In genomic region chr6:30966154-30966553, GRCh38 we compare ENCODE assay signal across 30 cellular contexts. TPM values are rescaled to one million over a fixed set of nuclear protein-coding genes. Genes with fewer than 3 reads are reported as not detected.
DNase-seq lines count a peak whose midpoint lies in the region; ATAC-seq, FAIRE-seq and TF ChIP-seq lines count a peak whose summit lies in the region.
"Had no signal": no experiment of that assay in that cellular context is flagged by ENCODE, and none has a peak within 500 bp of the region (broad histone marks: within the 10 kb centered on the region; RNA-seq: fewer than 3 reads in every experiment).

No MANE protein-coding gene starts in this region.

- DNase-seq in activated naive CD8-positive, alpha-beta T cell treated with anti-CD3 and anti-CD28 coated beads, Interleukin-2, amount 10 ng/mL, durations not matched to agents 7 days and 5 days = no peak
- DNase-seq in activated naive CD8-positive, alpha-beta T cell treated with anti-CD3 and anti-CD28 coated beads, Interleukin-2, amount 50 U/mL, for 24 hours = no peak
- DNase-seq in GM12891 (ENCODE audit: insufficient read length, low spot score) = no peak
- no peak for DNase-seq in OCI-LY7 (ENCODE audit: low spot score)
- no peak for DNase-seq in H1 (ENCODE audit: low read depth in 1 of 2, low spot score in 2 of 2)
- DNase-seq in SHP77 treated with DMSO at 0.1 percent for 48 hours (lab: John Stamatoyannopoulos, UW) = no peak
- no peak for DNase-seq in GM10248 (ENCODE audit: extremely low spot score)
- DNase-seq in natural killer cell treated with Interleukin-12 subunit alpha and Interleukin-12 subunit beta and Interleukin-15 and Interleukin-18, amount 100 ng/mL, for 72 hours (ENCODE audit: low spot score) = no peak
- DNase-seq: DMS53; Kasumi-1; MG63; NCI-H2029; NCI-H446; NCI-H524 treated with DMSO at 0.1 percent for 48 hours; NCI-H774; NK-92 treated with Interleukin-12 subunit alpha and Interleukin-12 subunit beta, amount 100 ng/mL, for 24 hours; PC-9; T-cell had no signal

- no peaks in the 10 kb centered on the region for H3K36me3 Mint-ChIP-seq in activated naive CD8-positive, alpha-beta T cell treated with anti-CD3 and anti-CD28 coated beads, Interleukin-2, amount 10 ng/mL, durations not matched to agents 7 days and 5 days
- no peaks in the 10 kb centered on the region for H3K36me3 Mint-ChIP-seq in activated naive CD8-positive, alpha-beta T cell treated with anti-CD3 and anti-CD28 coated beads, Interleukin-2, amount 50 U/mL, for 24 hours (ENCODE audit: low read depth)
- no peaks in the 10 kb centered on the region for H3K36me3 Mint-ChIP-seq in natural killer cell treated with Interleukin-12 subunit alpha and Interleukin-12 subunit beta and Interleukin-15 and Interleukin-18, amount 100 ng/mL, for 72 hours
- H3K36me3 Mint-ChIP-seq: T-cell had no signal

- H3K9ac ChIP-seq in H1 (replicated peaks in 1 of 4; ENCODE audit: extremely low read depth in 1 of 4, low read depth in 3 of 4, low read length in 3 of 4) = no peak overlapping the region
- H3K9ac ChIP-seq: BLaER1 had no signal

- H3K27ac ChIP-seq in OCI-LY7 (ENCODE audit: low read depth, low read length, poor library complexity, severe bottlenecking) = no peak overlapping the region
- no peak overlapping the region for H3K27ac ChIP-seq in H1 (ENCODE audit: low read depth, low read length)
- H3K27ac ChIP-seq: BLaER1, PC-9, SJSA1 had no signal

- no peaks in the 10 kb centered on the region for H3K9me3 Mint-ChIP-seq in activated naive CD8-positive, alpha-beta T cell treated with anti-CD3 and anti-CD28 coated beads, Interleukin-2, amount 10 ng/mL, durations not matched to agents 7 days and 5 days
- no peaks in the 10 kb centered on the region for H3K9me3 Mint-ChIP-seq in activated naive CD8-positive, alpha-beta T cell treated with anti-CD3 and anti-CD28 coated beads, Interleukin-2, amount 50 U/mL, for 24 hours
- peaks cover 5% of the 10 kb centered on the region for H3K9me3 Mint-ChIP-seq in natural killer cell treated with Interleukin-12 subunit alpha and Interleukin-12 subunit beta and Interleukin-15 and Interleukin-18, amount 100 ng/mL, for 72 hours
- H3K9me3 Mint-ChIP-seq: CD4-positive, CD25-positive, alpha-beta regulatory T cell; T-cell had no signal

- H4K20me1 ChIP-seq in OCI-LY7 (ENCODE audit: insufficient read depth, low read length) (no peaks in the 10 kb centered on the region), H1 (replicated peaks in 1 of 2; ENCODE audit: control insufficient read depth in 1 of 2, insufficient read depth in 2 of 2, low read length in 2 of 2) (no peaks in the 10 kb centered on the region)
- H4K20me1 ChIP-seq: BLaER1 had no signal

- peak; percentile 60 for ATAC-seq in activated naive CD8-positive, alpha-beta T cell treated with anti-CD3 and anti-CD28 coated beads, Interleukin-2, amount 10 ng/mL, durations not matched to agents 7 days and 5 days (ENCODE audit: low read depth)
- no peak for ATAC-seq in activated naive CD8-positive, alpha-beta T cell treated with anti-CD3 and anti-CD28 coated beads, Interleukin-2, amount 50 U/mL, for 24 hours
- ATAC-seq in natural killer cell treated with Interleukin-12 subunit alpha and Interleukin-12 subunit beta and Interleukin-15 and Interleukin-18, amount 100 ng/mL, for 72 hours = no peak
- ATAC-seq: HepG2, Right ventricle myocardium inferior, T-cell had no signal

- no peak overlapping the region for H3K4me3 Mint-ChIP-seq in activated naive CD8-positive, alpha-beta T cell treated with anti-CD3 and anti-CD28 coated beads, Interleukin-2, amount 10 ng/mL, durations not matched to agents 7 days and 5 days
- no peak overlapping the region for H3K4me3 Mint-ChIP-seq in activated naive CD8-positive, alpha-beta T cell treated with anti-CD3 and anti-CD28 coated beads, Interleukin-2, amount 50 U/mL, for 24 hours
- no peak overlapping the region for H3K4me3 Mint-ChIP-seq in natural killer cell treated with Interleukin-12 subunit alpha and Interleukin-12 subunit beta and Interleukin-15 and Interleukin-18, amount 100 ng/mL, for 72 hours
- H3K4me3 Mint-ChIP-seq: CD4-positive, CD25-positive, alpha-beta regulatory T cell; T-cell had no signal

- no peak overlapping the region for H3K18ac ChIP-seq in H1 (ENCODE audit: extremely low read depth, low read length)

- no peaks in the 10 kb centered on the region; the same call in 1 of the 2 replicates for H3K23me2 ChIP-seq in H1 (ENCODE audit: low read depth, low read length)

- no peak overlapping the region for H2BK5ac ChIP-seq in H1 (ENCODE audit: low read depth, low read length)

- H2BK15ac ChIP-seq in H1 (ENCODE audit: low read length) = no peak overlapping the region

- H3K36me3 ChIP-seq in OCI-LY7 (ENCODE audit: insufficient read depth, low read length) (no peaks in the 10 kb centered on the region), H1 (ENCODE audit: control insufficient read depth in 2 of 4, insufficient read depth in 4 of 4, low read length in 3 of 4) (no peaks in the 10 kb centered on the region)
- H3K36me3 ChIP-seq: BLaER1, MG63, SJSA1 had no signal

- no peak overlapping the region for H2BK12ac ChIP-seq in H1 (ENCODE audit: low read depth, low read length)

- no peak overlapping the region for H3K4ac ChIP-seq in H1 (replicated peaks; ENCODE audit: insufficient read length, low read depth, low read length)

- TF ChIP-seq RAD21 in H1 (IDR thresholded peaks at IDR 0.05 in 1 of 2, conservative IDR thresholded peaks at IDR 0.05 in 1 of 2; ENCODE audit: low read depth in 2 of 2, low read length in 2 of 2) = no peak

- POLR2A ChIA-PET in activated naive CD8-positive, alpha-beta T cell treated with anti-CD3 and anti-CD28 coated beads, Interleukin-2, amount 10 ng/mL, durations not matched to agents 7 days and 5 days (lab: Charles Lee) = no interaction called here
- POLR2A ChIA-PET in OCI-LY7 (lab: Charles Lee) = interaction anchor here (0.6 kb wide), 1 partner anchor 262 kb away, joined by 3 read pairs; no protein-coding TSS in a partner anchor
- POLR2A ChIA-PET in H1 (lab: Charles Lee; ENCODE audit: partially characterized antibody) = no interaction called here
- POLR2A ChIA-PET in GM10248 (lab: Yijun Ruan, JAX) = no interaction called here

- H3K4me1 ChIP-seq in OCI-LY7 (ENCODE audit: insufficient read depth, low read length, poor library complexity, severe bottlenecking) (no peaks in the 10 kb centered on the region), H1 (replicated peaks in 1 of 4; ENCODE audit: control insufficient read depth in 3 of 4, insufficient read depth in 4 of 4, low read length in 3 of 4) (peaks cover 0 to 4% (median 0%) of the 10 kb centered on the region in 4 experiments; a peak in 1 of 7 replicates)
- H3K4me1 ChIP-seq: BLaER1, SJSA1 had no signal

- 68% methylated on average over 3 of the region's 3 CpGs; no CpG with 5 or more reads in 1 of the 2 experiments for WGBS in H1 (ENCODE audit: extremely low coverage in 1 of 2, insufficient coverage in 1 of 2, insufficient read length in 1 of 2, insufficient replicate concordance in 2 of 2, low coverage in 1 of 2, low lambda C conversion rate in 2 of 2, missing lambda C conversion rate in 1 of 2), 2 experiments

- H3K9me2 ChIP-seq in OCI-LY7 (ENCODE audit: insufficient read depth, low read length) = no peaks in the 10 kb centered on the region

- H2AK5ac ChIP-seq in H1 (ENCODE audit: low read depth, low read length) = no peak overlapping the region

- 0 out of 2 replicates have a peak overlapping the region, but pooled peaks have one; percentile 13 for H2BK20ac ChIP-seq in H1 (ENCODE audit: low read length)

- H3K27me3 Mint-ChIP-seq in activated naive CD8-positive, alpha-beta T cell treated with anti-CD3 and anti-CD28 coated beads, Interleukin-2, amount 10 ng/mL, durations not matched to agents 7 days and 5 days = peaks cover 43% of the 10 kb centered on the region
- H3K27me3 Mint-ChIP-seq in activated naive CD8-positive, alpha-beta T cell treated with anti-CD3 and anti-CD28 coated beads, Interleukin-2, amount 50 U/mL, for 24 hours = peaks cover 21% of the 10 kb centered on the region
- H3K27me3 Mint-ChIP-seq in natural killer cell treated with Interleukin-12 subunit alpha and Interleukin-12 subunit beta and Interleukin-15 and Interleukin-18, amount 100 ng/mL, for 72 hours = peaks cover 32% of the 10 kb centered on the region in 2 donors

- TF ChIP-seq EP300 in H1 (IDR thresholded peaks at IDR 0.05; ENCODE audit: borderline replicate concordance in 1 of 2, low read depth in 2 of 2, low read length in 2 of 2) = no peak

- no peak overlapping the region for H4K5ac ChIP-seq in H1 (ENCODE audit: insufficient read length, low read depth, low read length)

- H3K4me2 ChIP-seq in OCI-LY7 (ENCODE audit: low read length) (no peak overlapping the region), H1 (ENCODE audit: insufficient read depth in 1 of 2, low read depth in 2 of 2, low read length in 2 of 2) (no peak overlapping the region)
- H3K4me2 ChIP-seq: BLaER1, PC-9 had no signal

- no peak overlapping the region for H3K27ac Mint-ChIP-seq in activated naive CD8-positive, alpha-beta T cell treated with anti-CD3 and anti-CD28 coated beads, Interleukin-2, amount 10 ng/mL, durations not matched to agents 7 days and 5 days
- no peak overlapping the region for H3K27ac Mint-ChIP-seq in activated naive CD8-positive, alpha-beta T cell treated with anti-CD3 and anti-CD28 coated beads, Interleukin-2, amount 50 U/mL, for 24 hours
- H3K27ac Mint-ChIP-seq in natural killer cell treated with Interleukin-12 subunit alpha and Interleukin-12 subunit beta and Interleukin-15 and Interleukin-18, amount 100 ng/mL, for 72 hours = peak overlapping the region in 1 of 2 donors; percentile 67

- H3K27me3 ChIP-seq in H1 (replicated peaks in 1 of 4; ENCODE audit: control insufficient read depth in 3 of 4, extremely low read depth in 1 of 4, insufficient read depth in 3 of 4, low read length in 3 of 4) = no peaks in the 10 kb centered on the region
- H3K27me3 ChIP-seq: BLaER1, MG63, SJSA1 had no signal

- no TSS peak for BruUV-seq in OCI-LY7 (replicated peaks; lab: Mats Ljungman, UMichigan)

- CTCF ChIA-PET in OCI-LY7 (lab: Charles Lee; ENCODE audit: unreplicated experiment) (no interaction called here), H1 (lab: Charles Lee; ENCODE audit: partially characterized antibody) (interaction anchor here (1.0 to 3.4 kb wide), 3 partner anchors 9 to 144 kb away, joined by 3 to 10 read pairs (median 4); no protein-coding TSS in a partner anchor), GM10248 (lab: Yijun Ruan, JAX) (interaction anchor here (1.0 kb wide), 1 partner anchor 11 kb away, joined by 3 read pairs; no protein-coding TSS in a partner anchor)

- H3K14ac ChIP-seq in H1 (ENCODE audit: insufficient read length) = no peak overlapping the region

- no peaks in the 10 kb centered on the region for H3K79me1 ChIP-seq in H1 (ENCODE audit: low read depth, low read length)

- no peaks in the 10 kb centered on the region for H3K79me2 ChIP-seq in OCI-LY7 (ENCODE audit: insufficient read depth, low read depth, low read length)
- no peaks in the 10 kb centered on the region for H3K79me2 ChIP-seq in H1 (ENCODE audit: control insufficient read depth in 1 of 2, insufficient read depth in 2 of 2, low read length in 2 of 2)

- H3K56ac ChIP-seq in H1 (replicated peaks; ENCODE audit: insufficient read length, low read depth, low read length) = no peak overlapping the region

- H3K4me1 Mint-ChIP-seq in activated naive CD8-positive, alpha-beta T cell treated with anti-CD3 and anti-CD28 coated beads, Interleukin-2, amount 10 ng/mL, durations not matched to agents 7 days and 5 days = peaks cover 27% of the 10 kb centered on the region
- H3K4me1 Mint-ChIP-seq in activated naive CD8-positive, alpha-beta T cell treated with anti-CD3 and anti-CD28 coated beads, Interleukin-2, amount 50 U/mL, for 24 hours = peaks cover 9% of the 10 kb centered on the region
- peaks cover 31 to 32% of the 10 kb centered on the region in 2 donors for H3K4me1 Mint-ChIP-seq in natural killer cell treated with Interleukin-12 subunit alpha and Interleukin-12 subunit beta and Interleukin-15 and Interleukin-18, amount 100 ng/mL, for 72 hours (ENCODE audit: low read depth in 2 of 2)

- FAIRE-seq in GM12891 (lab: Jason Lieb, UNC) = peak; percentile 50
- FAIRE-seq in H1 (lab: Jason Lieb, UNC) = no peak
- FAIRE-seq: A204.1, HepG2 had no signal

- no peak overlapping the region for H4K8ac ChIP-seq in H1 (ENCODE audit: extremely low read depth, insufficient read depth, low read length)

- H2BK120ac ChIP-seq in H1 (replicated peaks; ENCODE audit: low read depth, low read length) = no peak overlapping the region

- intact Hi-C loops in OCI-LY7 (cut with micrococcal nuclease; ENCODE audit: unreplicated experiment) = no loop called here

- no peak overlapping the region for H4K91ac ChIP-seq in H1 (replicated peaks; ENCODE audit: insufficient read length, low read length)

- H3K4me3 ChIP-seq in OCI-LY7 (ENCODE audit: low read depth, low read length, poor library complexity, severe bottlenecking) = no peak overlapping the region
- no peak overlapping the region for H3K4me3 ChIP-seq in H1 (ENCODE audit: extremely low read depth in 1 of 4, insufficient read depth in 2 of 4, low read depth in 3 of 4, low read length in 4 of 4)
- H3K4me3 ChIP-seq: BLaER1, MG63, PC-9, SJSA1 had no signal

- TF ChIP-seq POLR2A in GM12891 (IDR thresholded peaks at IDR 0.05; ENCODE audit: low read depth, low read length) (no peak), H1 (IDR thresholded peaks at IDR 0.05; ENCODE audit: control extremely low read depth in 1 of 2, low read depth in 2 of 2, low read length in 2 of 2) (no peak)

- no peak overlapping the region for H3K23ac ChIP-seq in H1 (ENCODE audit: insufficient read length)

- H3K9me3 ChIP-seq in OCI-LY7 (ENCODE audit: low read length) (no peaks in the 10 kb centered on the region), H1 (ENCODE audit: insufficient read depth in 2 of 2, low read depth in 1 of 2, low read length in 1 of 2) (no peaks in the 10 kb centered on the region)
- H3K9me3 ChIP-seq: BLaER1, MG63, SJSA1 had no signal

- TF ChIP-seq CTCF in OCI-LY7 (conservative IDR thresholded peaks at IDR 0.05; ENCODE audit: low read length) (0 out of 2 replicates have a peak, but pooled peaks have one; percentile 35), H1 (IDR thresholded peaks at IDR 0.05; ENCODE audit: control extremely low read depth in 1 of 3, insufficient read depth in 1 of 3, low read depth in 1 of 3, low read length in 3 of 3) (no peak), GM10248 (IDR thresholded peaks at IDR 0.05; ENCODE audit: control extremely low read depth, extremely low read depth, low read depth, missing control alignments) (no peak)

- H2AFZ ChIP-seq in OCI-LY7 (ENCODE audit: low read length) (no peak overlapping the region), H1 (ENCODE audit: low read length) (no peak overlapping the region)
- H2AFZ ChIP-seq: PC-9 had no signal

RNA-seq across cellular contexts. Expression of gene MUC21, which starts 17.4 kb away (rescaled TPM):
- not detected for total RNA-seq in activated naive CD8-positive, alpha-beta T cell treated with anti-CD3 and anti-CD28 coated beads, Interleukin-2, amount 10 ng/mL, durations not matched to agents 7 days and 5 days
- 0.03 TPM for polyA plus RNA-seq in GM12891 (2012; ENCODE audit: low read depth, missing spikeins)
- not detected in 2 replicates for total RNA-seq in OCI-LY7 (2014; rRNA removed; shearing (Covaris generic))
- total RNA-seq in OCI-LY7 (2022) = not detected in 2 replicates
- total RNA-seq in H1 (2021; fragmentation: NEBNext Ultra II Directional; extraction: Animal tissue kit (Norgen Biotek cat#: 25700)) = not detected in 2 replicates
- polyA plus RNA-seq in H1 (2011; rRNA removed) = not detected in 2 replicates
- 0.04 TPM for polyA plus RNA-seq in H1 (2011; cell fraction: cytosol; rRNA removed)
- polyA plus RNA-seq in H1 (2011; cell fraction: nucleus; rRNA removed) = 0.06 TPM
- not detected in 4 replicates for polyA plus RNA-seq in H1 (2012, experiment 1 of 2)
- not detected for polyA plus RNA-seq in H1 (2012, experiment 2 of 2)
- not detected for polyA plus RNA-seq in H1 (2013, experiment 1 of 2)
- polyA plus RNA-seq in H1 (2013, experiment 2 of 2) = not detected
- polyA minus RNA-seq in H1 (2011; rRNA and poly(A)+ RNA removed) = not detected in 2 replicates
- not detected for polyA minus RNA-seq in H1 (2011; cell fraction: cytosol; rRNA and poly(A)+ RNA removed)
- not detected for polyA minus RNA-seq in H1 (2011; cell fraction: nucleus; rRNA and poly(A)+ RNA removed)
- not detected for total RNA-seq in natural killer cell treated with Interleukin-12 subunit alpha and Interleukin-12 subunit beta and Interleukin-15 and Interleukin-18, amount 100 ng/mL, for 72 hours
- total RNA-seq: CD4-positive, CD25-positive, alpha-beta regulatory T cell; Daoy; G401; H4; HepG2; HT1080; Right ventricle myocardium inferior; RPMI7951; SJSA1; T-cell had no signal
- polyA plus RNA-seq: AG04450; CD4-positive, CD25-positive, alpha-beta regulatory T cell; HepG2 had no signal

RNA-seq across cellular contexts. Expression of gene MUCL3, which starts 25.4 kb away (rescaled TPM):
- not detected for total RNA-seq in activated naive CD8-positive, alpha-beta T cell treated with anti-CD3 and anti-CD28 coated beads, Interleukin-2, amount 10 ng/mL, durations not matched to agents 7 days and 5 days
- 0.13 TPM for polyA plus RNA-seq in GM12891 (2012; ENCODE audit: low read depth, missing spikeins)
- not detected in 2 replicates for total RNA-seq in OCI-LY7 (2014; rRNA removed; shearing (Covaris generic))
- not detected in 2 replicates for total RNA-seq in OCI-LY7 (2022)
- 0.08 and 0.37 TPM in 2 replicates for total RNA-seq in H1 (2021; fragmentation: NEBNext Ultra II Directional; extraction: Animal tissue kit (Norgen Biotek cat#: 25700))
- 0.15 and 0.22 TPM in 2 replicates for polyA plus RNA-seq in H1 (2011; rRNA removed)
- polyA plus RNA-seq in H1 (2011; cell fraction: cytosol; rRNA removed) = 0.18 TPM
- 0.41 TPM for polyA plus RNA-seq in H1 (2011; cell fraction: nucleus; rRNA removed)
- polyA plus RNA-seq in H1 (2012, experiment 1 of 2) = 0.19 to 0.34 TPM (median 0.26 TPM) in 4 replicates
- not detected for polyA plus RNA-seq in H1 (2012, experiment 2 of 2)
- polyA plus RNA-seq in H1 (2013, experiment 1 of 2) = 0.59 TPM
- polyA plus RNA-seq in H1 (2013, experiment 2 of 2) = 0.50 TPM
- polyA minus RNA-seq in H1 (2011; rRNA and poly(A)+ RNA removed) = 0.10 and 0.13 TPM in 2 replicates
- not detected for polyA minus RNA-seq in H1 (2011; cell fraction: cytosol; rRNA and poly(A)+ RNA removed)
- polyA minus RNA-seq in H1 (2011; cell fraction: nucleus; rRNA and poly(A)+ RNA removed) = not detected
- not detected for total RNA-seq in natural killer cell treated with Interleukin-12 subunit alpha and Interleukin-12 subunit beta and Interleukin-15 and Interleukin-18, amount 100 ng/mL, for 72 hours
- total RNA-seq: CD4-positive, CD25-positive, alpha-beta regulatory T cell; Daoy; G401; H4; HepG2; HT1080; PC-9; Right ventricle myocardium inferior; RPMI7951; SJSA1 had no signal
- polyA plus RNA-seq: AG04450; CD4-positive, CD25-positive, alpha-beta regulatory T cell; HepG2 had no signal

RNA-seq across cellular contexts. Expression of gene SFTA2, which starts 34.2 kb away (rescaled TPM):
- not detected for total RNA-seq in activated naive CD8-positive, alpha-beta T cell treated with anti-CD3 and anti-CD28 coated beads, Interleukin-2, amount 10 ng/mL, durations not matched to agents 7 days and 5 days
- not detected for polyA plus RNA-seq in GM12891 (2012; ENCODE audit: low read depth, missing spikeins)
- not detected in 2 replicates for total RNA-seq in OCI-LY7 (2014; rRNA removed; shearing (Covaris generic))
- total RNA-seq in OCI-LY7 (2022) = not detected in 2 replicates
- total RNA-seq in H1 (2021; fragmentation: NEBNext Ultra II Directional; extraction: Animal tissue kit (Norgen Biotek cat#: 25700)) = not detected in 2 replicates
- not detected in 2 replicates for polyA plus RNA-seq in H1 (2011; rRNA removed)
- polyA plus RNA-seq in H1 (2011; cell fraction: cytosol; rRNA removed) = not detected
- polyA plus RNA-seq in H1 (2011; cell fraction: nucleus; rRNA removed) = not detected
- not detected in 4 replicates for polyA plus RNA-seq in H1 (2012, experiment 1 of 2)
- not detected for polyA plus RNA-seq in H1 (2012, experiment 2 of 2)
- not detected for polyA plus RNA-seq in H1 (2013, experiment 1 of 2)
- polyA plus RNA-seq in H1 (2013, experiment 2 of 2) = not detected
- not detected in 2 replicates for polyA minus RNA-seq in H1 (2011; rRNA and poly(A)+ RNA removed)
- polyA minus RNA-seq in H1 (2011; cell fraction: cytosol; rRNA and poly(A)+ RNA removed) = not detected
- not detected for polyA minus RNA-seq in H1 (2011; cell fraction: nucleus; rRNA and poly(A)+ RNA removed)
- total RNA-seq in natural killer cell treated with Interleukin-12 subunit alpha and Interleukin-12 subunit beta and Interleukin-15 and Interleukin-18, amount 100 ng/mL, for 72 hours = not detected
- total RNA-seq: CD4-positive, CD25-positive, alpha-beta regulatory T cell; Daoy; G401; H4; HepG2; HT1080; Right ventricle myocardium inferior; SJSA1 had no signal
- polyA plus RNA-seq: AG04450, HepG2 had no signal

RNA-seq across cellular contexts. Expression of gene MUC22, which starts 44.1 kb away (rescaled TPM):
- not detected for total RNA-seq in activated naive CD8-positive, alpha-beta T cell treated with anti-CD3 and anti-CD28 coated beads, Interleukin-2, amount 10 ng/mL, durations not matched to agents 7 days and 5 days
- 0.01 TPM for polyA plus RNA-seq in GM12891 (2012; ENCODE audit: low read depth, missing spikeins)
- not detected in 2 replicates for total RNA-seq in OCI-LY7 (2014; rRNA removed; shearing (Covaris generic))
- total RNA-seq in OCI-LY7 (2022) = not detected in 2 replicates
- total RNA-seq in H1 (2021; fragmentation: NEBNext Ultra II Directional; extraction: Animal tissue kit (Norgen Biotek cat#: 25700)) = not detected in 2 replicates
- polyA plus RNA-seq in H1 (2011; rRNA removed) = 0.02 TPM in 1 of 2 replicates, not detected in the other
- polyA plus RNA-seq in H1 (2011; cell fraction: cytosol; rRNA removed) = not detected
- polyA plus RNA-seq in H1 (2011; cell fraction: nucleus; rRNA removed) = 0.03 TPM
- not detected in 4 replicates for polyA plus RNA-seq in H1 (2012, experiment 1 of 2)
- polyA plus RNA-seq in H1 (2012, experiment 2 of 2) = not detected
- polyA plus RNA-seq in H1 (2013, experiment 1 of 2) = not detected
- polyA plus RNA-seq in H1 (2013, experiment 2 of 2) = not detected
- not detected in 2 replicates for polyA minus RNA-seq in H1 (2011; rRNA and poly(A)+ RNA removed)
- not detected for polyA minus RNA-seq in H1 (2011; cell fraction: cytosol; rRNA and poly(A)+ RNA removed)
- 0.10 TPM for polyA minus RNA-seq in H1 (2011; cell fraction: nucleus; rRNA and poly(A)+ RNA removed)
- total RNA-seq in natural killer cell treated with Interleukin-12 subunit alpha and Interleukin-12 subunit beta and Interleukin-15 and Interleukin-18, amount 100 ng/mL, for 72 hours = not detected
- total RNA-seq: CD4-positive, CD25-positive, alpha-beta regulatory T cell; Daoy; G401; H4; HepG2; HT1080; PC-9; RPMI7951; SJSA1; T-cell had no signal
- polyA plus RNA-seq: AG04450; CD4-positive, CD25-positive, alpha-beta regulatory T cell; HepG2 had no signal

RNA-seq across cellular contexts. Expression of gene VARS2, which starts 52.1 kb away (rescaled TPM):
- 10 to 100 TPM; 38.0 to 43.1 TPM for total RNA-seq in activated naive CD8-positive, alpha-beta T cell treated with anti-CD3 and anti-CD28 coated beads, Interleukin-2, amount 10 ng/mL, durations not matched to agents 7 days and 5 days
- polyA plus RNA-seq in GM12891 (2012; ENCODE audit: low read depth, missing spikeins) = 28.0 TPM
- total RNA-seq in OCI-LY7 (2014; rRNA removed; shearing (Covaris generic)) = 71.4 and 81.8 TPM in 2 replicates
- 98.9 and 105 TPM in 2 replicates for total RNA-seq in OCI-LY7 (2022)
- 41.2 and 47.7 TPM in 2 replicates for total RNA-seq in H1 (2021; fragmentation: NEBNext Ultra II Directional; extraction: Animal tissue kit (Norgen Biotek cat#: 25700))
- polyA plus RNA-seq in H1 (2011; rRNA removed) = 26.8 and 34.8 TPM in 2 replicates
- polyA plus RNA-seq in H1 (2011; cell fraction: cytosol; rRNA removed) = 36.0 TPM
- 180 TPM for polyA plus RNA-seq in H1 (2011; cell fraction: nucleus; rRNA removed)
- polyA plus RNA-seq in H1 (2012, experiment 1 of 2) = 20.8 to 48.2 TPM (median 43.6 TPM) in 4 replicates
- 31.4 TPM for polyA plus RNA-seq in H1 (2012, experiment 2 of 2)
- polyA plus RNA-seq in H1 (2013, experiment 1 of 2) = 25.2 TPM
- 23.4 TPM for polyA plus RNA-seq in H1 (2013, experiment 2 of 2)
- 34.0 and 41.2 TPM in 2 replicates for polyA minus RNA-seq in H1 (2011; rRNA and poly(A)+ RNA removed)
- 25.2 TPM for polyA minus RNA-seq in H1 (2011; cell fraction: cytosol; rRNA and poly(A)+ RNA removed)
- polyA minus RNA-seq in H1 (2011; cell fraction: nucleus; rRNA and poly(A)+ RNA removed) = 32.4 TPM
- 10 to 100 TPM; 47.2 to 90.5 TPM for total RNA-seq in natural killer cell treated with Interleukin-12 subunit alpha and Interleukin-12 subunit beta and Interleukin-15 and Interleukin-18, amount 100 ng/mL, for 72 hours
